In the genomic region with DNA sequence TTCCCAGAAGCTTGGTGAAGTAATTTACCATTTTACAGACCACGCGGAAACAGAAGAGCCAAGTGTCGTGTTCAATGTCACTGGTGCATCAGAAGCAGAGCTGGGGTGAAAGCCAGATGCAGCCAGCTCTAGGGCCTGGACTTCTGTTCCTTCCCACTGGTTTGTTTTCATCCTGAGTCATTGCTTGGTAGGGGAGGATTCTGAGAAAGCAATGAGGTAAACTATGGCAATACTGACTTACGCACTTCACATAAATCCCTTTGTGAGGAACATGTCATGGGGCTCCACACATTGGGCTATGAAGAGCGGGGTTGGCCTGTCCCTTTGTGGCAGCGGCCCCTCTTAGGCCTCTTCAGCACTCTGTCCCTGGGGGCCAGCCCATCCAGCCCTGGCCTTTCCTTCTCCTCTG, we compare ENCODE assay signal across 1 cellular context.
TF ChIP-seq lines count a peak whose summit lies in the region.

No MANE protein-coding gene starts in this region.

TF ChIP-seq in HepG2, 621 proteins besides CTCF, POLR2A, EP300 and RAD21:
- TF ChIP-seq ZNF407 (CRISPR knock-in tag; IDR thresholded peaks at IDR 0.05; ENCODE audit: not compliant biosample characterization) (no peak), SNAPC5 (CRISPR knock-in tag; IDR thresholded peaks at IDR 0.05; ENCODE audit: borderline replicate concordance) (no peak), ZSCAN30 (CRISPR knock-in tag; IDR thresholded peaks at IDR 0.05) (no peak), ADNP (CRISPR knock-in tag; IDR thresholded peaks at IDR 0.05) (no peak), GATA4 (IDR thresholded peaks at IDR 0.05; ENCODE audit: borderline replicate concordance, low read depth) (no peak), MTA3 (CRISPR knock-in tag; IDR thresholded peaks at IDR 0.05) (no peak), CHD4 (IDR thresholded peaks at IDR 0.05; ENCODE audit: borderline replicate concordance, low read length) (no peak), NFE2L1 (CRISPR knock-in tag; IDR thresholded peaks at IDR 0.05; ENCODE audit: borderline replicate concordance) (no peak), U2AF1 (optimal IDR thresholded peaks at IDR 0.05; ENCODE audit: low read depth, low read length) (no peak), ZUFSP (CRISPR knock-in tag; IDR thresholded peaks at IDR 0.05; ENCODE audit: borderline replicate concordance) (no peak), SP4 (CRISPR knock-in tag; IDR thresholded peaks at IDR 0.05) (no peak), HOXD1 (CRISPR knock-in tag; IDR thresholded peaks at IDR 0.05) (no peak), STAG1 (CRISPR knock-in tag; IDR thresholded peaks at IDR 0.05) (no peak), PAWR (CRISPR knock-in tag; IDR thresholded peaks at IDR 0.05; ENCODE audit: borderline replicate concordance) (no peak), BHLHE40 (IDR thresholded peaks at IDR 0.05; ENCODE audit: low read length) (no peak), ARNT2 (CRISPR knock-in tag; IDR thresholded peaks at IDR 0.05; ENCODE audit: low read depth) (no peak), IKZF4 (CRISPR knock-in tag; IDR thresholded peaks at IDR 0.05; ENCODE audit: borderline replicate concordance, low read depth, not compliant biosample characterization) (no peak)
- TF ChIP-seq, protein P1, sequence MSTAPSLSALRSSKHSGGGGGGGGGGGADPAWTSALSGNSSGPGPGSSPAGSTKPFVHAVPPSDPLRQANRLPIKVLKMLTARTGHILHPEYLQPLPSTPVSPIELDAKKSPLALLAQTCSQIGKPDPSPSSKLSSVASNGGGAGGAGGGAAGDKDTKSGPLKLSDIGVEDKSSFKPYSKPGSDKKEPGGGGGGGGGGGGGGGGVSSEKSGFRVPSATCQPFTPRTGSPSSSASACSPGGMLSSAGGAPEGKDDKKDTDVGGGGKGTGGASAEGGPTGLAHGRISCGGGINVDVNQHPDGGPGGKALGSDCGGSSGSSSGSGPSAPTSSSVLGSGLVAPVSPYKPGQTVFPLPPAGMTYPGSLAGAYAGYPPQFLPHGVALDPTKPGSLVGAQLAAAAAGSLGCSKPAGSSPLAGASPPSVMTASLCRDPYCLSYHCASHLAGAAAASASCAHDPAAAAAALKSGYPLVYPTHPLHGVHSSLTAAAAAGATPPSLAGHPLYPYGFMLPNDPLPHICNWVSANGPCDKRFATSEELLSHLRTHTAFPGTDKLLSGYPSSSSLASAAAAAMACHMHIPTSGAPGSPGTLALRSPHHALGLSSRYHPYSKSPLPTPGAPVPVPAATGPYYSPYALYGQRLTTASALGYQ (CRISPR knock-in tag; IDR thresholded peaks at IDR 0.05) = no peak
- TF ChIP-seq, protein P2, sequence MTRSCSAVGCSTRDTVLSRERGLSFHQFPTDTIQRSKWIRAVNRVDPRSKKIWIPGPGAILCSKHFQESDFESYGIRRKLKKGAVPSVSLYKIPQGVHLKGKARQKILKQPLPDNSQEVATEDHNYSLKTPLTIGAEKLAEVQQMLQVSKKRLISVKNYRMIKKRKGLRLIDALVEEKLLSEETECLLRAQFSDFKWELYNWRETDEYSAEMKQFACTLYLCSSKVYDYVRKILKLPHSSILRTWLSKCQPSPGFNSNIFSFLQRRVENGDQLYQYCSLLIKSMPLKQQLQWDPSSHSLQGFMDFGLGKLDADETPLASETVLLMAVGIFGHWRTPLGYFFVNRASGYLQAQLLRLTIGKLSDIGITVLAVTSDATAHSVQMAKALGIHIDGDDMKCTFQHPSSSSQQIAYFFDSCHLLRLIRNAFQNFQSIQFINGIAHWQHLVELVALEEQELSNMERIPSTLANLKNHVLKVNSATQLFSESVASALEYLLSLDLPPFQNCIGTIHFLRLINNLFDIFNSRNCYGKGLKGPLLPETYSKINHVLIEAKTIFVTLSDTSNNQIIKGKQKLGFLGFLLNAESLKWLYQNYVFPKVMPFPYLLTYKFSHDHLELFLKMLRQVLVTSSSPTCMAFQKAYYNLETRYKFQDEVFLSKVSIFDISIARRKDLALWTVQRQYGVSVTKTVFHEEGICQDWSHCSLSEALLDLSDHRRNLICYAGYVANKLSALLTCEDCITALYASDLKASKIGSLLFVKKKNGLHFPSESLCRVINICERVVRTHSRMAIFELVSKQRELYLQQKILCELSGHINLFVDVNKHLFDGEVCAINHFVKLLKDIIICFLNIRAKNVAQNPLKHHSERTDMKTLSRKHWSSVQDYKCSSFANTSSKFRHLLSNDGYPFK (CRISPR knock-in tag; IDR thresholded peaks at IDR 0.05; ENCODE audit: borderline replicate concordance) = no peak
TF ChIP-seq in HepG2: peak in this region for 0.
